Comparison of ENCODE assay signal across 26 cellular contexts in the genomic region with DNA sequence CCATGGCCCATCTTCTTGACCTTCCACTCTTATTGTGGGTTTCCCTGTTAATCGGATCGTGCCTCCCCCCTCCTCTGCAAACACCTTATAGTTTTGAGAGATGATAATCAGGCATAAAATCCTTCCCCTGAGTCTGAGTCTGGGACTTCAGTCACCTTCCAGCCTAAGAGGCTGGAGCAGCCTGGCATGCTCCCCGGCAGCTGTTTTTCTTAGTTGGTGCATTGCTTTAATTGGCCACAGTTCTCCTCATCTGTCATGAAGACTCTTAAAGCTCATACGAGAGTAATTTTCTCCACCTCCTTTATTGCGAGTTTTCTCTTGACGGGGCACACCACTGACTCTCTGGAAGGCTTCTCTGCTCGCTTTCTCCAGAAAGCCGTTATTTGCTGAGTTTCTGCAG.
DNase-seq lines count a peak whose midpoint lies in the region; ATAC-seq, FAIRE-seq and TF ChIP-seq lines count a peak whose summit lies in the region.
"Had no signal": no experiment of that assay in that cellular context is flagged by ENCODE, and none has a peak within 500 bp of the region (broad histone marks: within the 10 kb centered on the region; RNA-seq: fewer than 3 reads in every experiment).

No MANE protein-coding gene starts in this region.

- peaks cover 0 to 15% of the 10 kb centered on the region in 2 donors for H3K4me1 ChIP-seq in thoracic aorta (ENCODE audit: control insufficient read depth in 1 of 2, low read depth in 2 of 2)
- H3K4me1 ChIP-seq: A549, BE2C had no signal

- H3K27me3 Mint-ChIP-seq in chondrocyte (ENCODE audit: low read depth) (no peaks in the 10 kb centered on the region), nephron progenitor cell (ENCODE audit: low read depth, poor library complexity) (no peaks in the 10 kb centered on the region)

- H3K27ac ChIP-seq in thoracic aorta: no peak overlapping the region
- H3K27ac ChIP-seq: A549; BLaER1 treated with 17β-estradiol and CSF1 and Interleukin-3, amounts not matched to agents 10 nM and 100 nM; GM23248 had no signal

- no peak for ATAC-seq in thoracic aorta (ENCODE audit: insufficient number of reproducible peaks, low FRiP score, low read depth)
- ATAC-seq in GM21390 (IDR thresholded peaks at IDR 0.05; ENCODE audit: unreplicated experiment): no peak
- ATAC-seq: A549 had no signal

- FAIRE-seq in urothelium cell line (lab: Jason Lieb, UNC): no peak
- FAIRE-seq: A549, D721Med, G401.6, GM12892, H1 had no signal

- TF ChIP-seq CTCF in chondrocyte (IDR thresholded peaks at IDR 0.05): no peak
- TF ChIP-seq CTCF in nephron progenitor cell (IDR thresholded peaks at IDR 0.05): no peak
- TF ChIP-seq CTCF in thoracic aorta (IDR thresholded peaks at IDR 0.05): no peak

- H3K27ac Mint-ChIP-seq in chondrocyte (ENCODE audit: unreplicated experiment) (peak overlapping the region; percentile 73), nephron progenitor cell (peak overlapping the region; percentile 34)
- H3K27ac Mint-ChIP-seq: CD14-positive monocyte; CD4-positive, alpha-beta T cell; CD8-positive, alpha-beta memory T cell had no signal

- no peaks in the 10 kb centered on the region for H3K27me3 ChIP-seq in thoracic aorta (replicated peaks; ENCODE audit: insufficient read depth)
- H3K27me3 ChIP-seq: BLaER1 treated with 17β-estradiol and CSF1 and Interleukin-3, amounts not matched to agents 10 nM and 100 nM had no signal

- DNase-seq in NCI-H2171 treated with DMSO at 0.1 percent for 48 hours (lab: John Stamatoyannopoulos, UW) (peak; percentile 4), NCI-H2171 (lab: John Stamatoyannopoulos, UW) (no peak), chondrocyte (ENCODE audit: low spot score) (no peak), nephron progenitor cell (no peak), thoracic aorta (ENCODE audit: low spot score) (no peak), urothelium cell line (ENCODE audit: low spot score) (no peak), posterior vena cava (ENCODE audit: low spot score) (no peak)
- DNase-seq: 8988T; ACHN; AML-193; BE2C; CD4-positive, alpha-beta T cell; CD8-positive, alpha-beta memory T cell; DMS153; DND-41; GM23248; H7; HCEC 1CT had no signal

- H3K4me1 Mint-ChIP-seq in chondrocyte (ENCODE audit: low read depth): peaks cover 62% of the 10 kb centered on the region
- peaks cover 36% of the 10 kb centered on the region for H3K4me1 Mint-ChIP-seq in nephron progenitor cell
- H3K4me1 Mint-ChIP-seq: CD14-positive monocyte; CD8-positive, alpha-beta memory T cell had no signal

- H3K9me3 Mint-ChIP-seq in chondrocyte (ENCODE audit: low read depth): peaks cover 6% of the 10 kb centered on the region
- H3K9me3 Mint-ChIP-seq in nephron progenitor cell: peaks cover 17% of the 10 kb centered on the region
- H3K9me3 Mint-ChIP-seq: CD4-positive, alpha-beta T cell had no signal

- H3K36me3 ChIP-seq in thoracic aorta: no peaks in the 10 kb centered on the region
- H3K36me3 ChIP-seq: BE2C; BLaER1 treated with 17β-estradiol and CSF1 and Interleukin-3, amounts not matched to agents 10 nM and 100 nM had no signal

- no peak overlapping the region for H3K4me3 Mint-ChIP-seq in chondrocyte (ENCODE audit: unreplicated experiment)
- no peak overlapping the region for H3K4me3 Mint-ChIP-seq in nephron progenitor cell
- H3K4me3 Mint-ChIP-seq: CD14-positive monocyte; CD4-positive, alpha-beta T cell; CD8-positive, alpha-beta memory T cell had no signal

- H3K4me3 ChIP-seq in thoracic aorta: peak overlapping the region; percentile 17
- H3K4me3 ChIP-seq: A549; BLaER1 treated with 17β-estradiol and CSF1 and Interleukin-3, amounts not matched to agents 10 nM and 100 nM; GM23248 had no signal

- no peaks in the 10 kb centered on the region for H3K9me3 ChIP-seq in thoracic aorta
- H3K9me3 ChIP-seq: A549, BE2C had no signal

- H3K36me3 Mint-ChIP-seq in chondrocyte (ENCODE audit: low read depth) (no peaks in the 10 kb centered on the region), nephron progenitor cell (ENCODE audit: low read depth) (peaks cover 8% of the 10 kb centered on the region)
- H3K36me3 Mint-ChIP-seq: CD14-positive monocyte; CD8-positive, alpha-beta memory T cell had no signal

- intact Hi-C loops in posterior vena cava (cut with DNase I): no loop called here
